13 cellular contexts compared by ENCODE assay signal in the genomic region with DNA sequence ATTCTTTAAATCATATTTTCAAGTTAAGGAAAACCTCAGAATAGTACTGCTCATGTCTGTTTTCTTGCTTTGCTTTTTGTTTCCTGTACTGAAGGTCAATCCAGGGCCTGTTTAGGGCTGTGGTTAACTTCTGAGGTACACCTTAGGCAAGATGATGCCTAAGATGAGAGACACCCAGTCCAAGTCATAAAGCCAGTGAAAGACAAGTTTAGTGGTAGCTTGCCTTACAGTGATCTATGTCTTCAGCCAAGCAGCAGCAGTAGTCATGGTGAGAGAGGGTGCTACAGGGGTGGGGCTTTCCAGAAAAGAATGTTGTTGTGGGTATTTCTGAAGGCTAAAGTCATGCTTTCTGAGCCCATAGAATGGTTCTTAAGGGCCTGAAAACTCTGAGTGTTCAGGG.
DNase-seq lines count a peak whose midpoint lies in the region; ATAC-seq and TF ChIP-seq lines count a peak whose summit lies in the region.
"Had no signal": no experiment of that assay in that cellular context is flagged by ENCODE, and none has a peak within 500 bp of the region (broad histone marks: within the 10 kb centered on the region; RNA-seq: fewer than 3 reads in every experiment).

No MANE protein-coding gene starts in this region.

- CTCF ChIA-PET in RWPE1 (lab: Yijun Ruan, JAX): interaction anchor here (0.6 kb wide), 1 partner anchor 29 kb away, joined by 3 read pairs; no protein-coding TSS in a partner anchor

- H3K27me3 ChIP-seq in psoas muscle (ENCODE audit: insufficient read depth in 3 of 3, low read length in 2 of 3): peaks cover 0 to 9% (median 0%) of the 10 kb centered on the region in 3 donors

- H3K36me3 ChIP-seq in psoas muscle (ENCODE audit: insufficient read depth in 1 of 2, low read depth in 1 of 2): no peaks in the 10 kb centered on the region

- no peak overlapping the region for H3K4me3 ChIP-seq in psoas muscle

- H3K4me1 ChIP-seq in psoas muscle: no peaks in the 10 kb centered on the region

- POLR2A ChIA-PET in RWPE1 (lab: Yijun Ruan, JAX; ENCODE audit: low non-redundant PET): no interaction called here

- peaks cover 3% of the 10 kb centered on the region for H3K9me3 ChIP-seq in psoas muscle

- TF ChIP-seq CTCF in psoas muscle (IDR thresholded peaks at IDR 0.05) (no peak), RWPE1 (conservative IDR thresholded peaks at IDR 0.05; ENCODE audit: low read depth) (no peak)

- ATAC-seq in GM21515 (IDR thresholded peaks at IDR 0.05; ENCODE audit: unreplicated experiment) (peak; percentile 86), HG03457 (IDR thresholded peaks at IDR 0.05; ENCODE audit: unreplicated experiment) (peak; percentile 80), psoas muscle (no peak), HG02840 (IDR thresholded peaks at IDR 0.05; ENCODE audit: low FRiP score, unreplicated experiment) (no peak)

- peak; percentile 0 for DNase-seq in NK-92 treated with Interleukin-12 subunit alpha and Interleukin-12 subunit beta, amount 100 ng/mL, for 24 hours (lab: John Stamatoyannopoulos, UW)
- no peak for DNase-seq in NK-92 (lab: John Stamatoyannopoulos, UW; ENCODE audit: unreplicated experiment)
- peak; percentile 23 for DNase-seq in left kidney (ENCODE audit: low read depth, low spot score)
- DNase-seq in psoas muscle: no peak
- no peak for DNase-seq in RWPE1 (ENCODE audit: low spot score)
- DNase-seq: activated CD8-positive, alpha-beta memory T cell treated with anti-CD3 and anti-CD28 coated beads, Interleukin-2, amount 50 U/mL, for 48 hours; NCI-H1417 treated with DMSO at 0.1 percent for 48 hours; retina; SHP77 had no signal

- H3K27ac ChIP-seq in psoas muscle (no peak overlapping the region), RWPE1 (no peak overlapping the region)
- H3K27ac ChIP-seq: 22Rv1 had no signal

- intact Hi-C loops in psoas muscle (cut with DNase I): no loop called here

Comparison
In these comparisons a context has a peak if more than half of its experiments do, and no peak if none do; other contexts are left out.
1. DNase-seq: peak in NK-92 treated with Interleukin-12 subunit alpha and Interleukin-12 subunit beta, amount 100 ng/mL, for 24 hours (single experiment) and left kidney (single experiment); none in NK-92 (single experiment), psoas muscle (0 of 2) and RWPE1 (single experiment).
2. ATAC-seq: peak in GM21515 (single experiment) and HG03457 (single experiment); none in psoas muscle (0 of 4) and HG02840 (single experiment).